8 cellular contexts compared by ENCODE assay signal in the genomic region with DNA sequence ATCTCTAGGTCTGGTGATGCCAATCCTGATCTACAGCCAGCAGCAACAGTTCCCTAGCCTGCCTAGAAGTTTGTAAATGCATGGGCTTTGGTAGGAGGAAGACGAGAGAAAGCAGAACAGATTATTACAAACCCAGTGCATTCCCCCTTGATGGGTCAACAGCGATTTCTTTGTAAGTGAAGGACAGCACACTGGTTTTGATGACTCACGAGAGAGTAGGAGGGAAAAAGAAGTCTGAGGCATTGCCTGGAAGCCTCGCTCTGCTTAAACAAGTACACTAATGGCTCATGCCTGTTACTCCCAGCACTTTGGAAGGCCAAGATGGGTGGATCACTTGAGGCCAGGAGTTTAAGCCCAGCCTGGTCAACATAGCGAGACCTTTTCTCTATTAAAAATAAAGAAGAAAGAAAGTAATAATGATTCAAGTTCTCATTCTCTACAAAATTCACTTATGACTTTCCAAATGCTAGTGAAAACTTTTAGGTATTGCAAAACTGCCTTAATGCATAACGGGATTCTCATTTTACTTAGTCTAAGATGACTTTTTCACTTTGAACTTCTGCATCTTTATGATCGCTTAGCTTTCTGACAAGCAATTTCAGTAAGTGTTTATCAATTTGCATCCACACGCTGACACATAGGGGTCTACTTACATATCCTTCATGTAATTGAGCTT. TPM values are rescaled to one million over a fixed set of nuclear protein-coding genes. Genes with fewer than 3 reads are reported as not detected.
DNase-seq lines count a peak whose midpoint lies in the region; ATAC-seq, FAIRE-seq and TF ChIP-seq lines count a peak whose summit lies in the region.

No MANE protein-coding gene starts in this region.

- intact Hi-C loops in OCI-LY7 (cut with micrococcal nuclease; ENCODE audit: unreplicated experiment): loop anchor here (5.0 kb wide), 2 partner anchors 103 to 232 kb away; a partner anchor contains a TSS
- intact Hi-C loops in esophagus squamous epithelium (cut with DNase I): no loop called here
- intact Hi-C loops in pancreas (cut with DNase I): no loop called here
- intact Hi-C loops in posterior cingulate gyrus (cut with DNase I): loop anchor here (5.0 kb wide), 1 partner anchor 108 kb away; no protein-coding TSS in a partner anchor

- no peaks in the 10 kb centered on the region for H3K27me3 Mint-ChIP-seq in glutamatergic neuron (ENCODE audit: unreplicated experiment)

- POLR2A ChIA-PET in OCI-LY7 (lab: Charles Lee): interaction anchor here (0.6 to 2.4 kb wide), 3 partner anchors 10 to 37 kb away, joined by 3 to 7 read pairs (median 3); no protein-coding TSS in a partner anchor

- CTCF ChIA-PET in OCI-LY7 (lab: Charles Lee; ENCODE audit: unreplicated experiment): no interaction called here

- H2AFZ ChIP-seq in OCI-LY7 (ENCODE audit: low read length): peak overlapping the region; percentile 96

- FAIRE-seq in pancreas (lab: Jason Lieb, UNC): no peak

- no peak overlapping the region for H3K27ac Mint-ChIP-seq in glutamatergic neuron (ENCODE audit: unreplicated experiment)

- H3K27me3 ChIP-seq in DOHH2 (ENCODE audit: control insufficient read depth, low read length) (no peaks in the 10 kb centered on the region), esophagus squamous epithelium (no peaks in the 10 kb centered on the region), pancreas (no peaks in the 10 kb centered on the region)

- no peaks in the 10 kb centered on the region for H3K4me1 Mint-ChIP-seq in glutamatergic neuron (ENCODE audit: low read depth, unreplicated experiment)

- 43 to 44% methylated on average over 8 of the region's 8 CpGs for WGBS in esophagus squamous epithelium, 2 donors
- WGBS in pancreas, 2 donors: 85 to 88% methylated on average over 8 of the region's 8 CpGs

- H3K27ac ChIP-seq in DOHH2 (ENCODE audit: low read depth, low read length) (no peak overlapping the region), OCI-LY7 (ENCODE audit: low read depth, low read length, poor library complexity, severe bottlenecking) (no peak overlapping the region), esophagus squamous epithelium (peak overlapping the region in 3 of 4 donors; percentile 6 to 36 (median 11)), pancreas (no peak overlapping the region)

- no peaks in the 10 kb centered on the region for H3K9me3 Mint-ChIP-seq in glutamatergic neuron (ENCODE audit: unreplicated experiment)

- H4K20me1 ChIP-seq in DOHH2 (ENCODE audit: control insufficient read depth, insufficient read depth, low read depth, low read length) (no peaks in the 10 kb centered on the region), OCI-LY7 (ENCODE audit: insufficient read depth, low read length) (no peaks in the 10 kb centered on the region)

- no peaks in the 10 kb centered on the region for H3K36me3 ChIP-seq in DOHH2 (ENCODE audit: control insufficient read depth, low read length)
- no peaks in the 10 kb centered on the region for H3K36me3 ChIP-seq in OCI-LY7 (ENCODE audit: insufficient read depth, low read length)
- no peaks in the 10 kb centered on the region for H3K36me3 ChIP-seq in esophagus squamous epithelium
- H3K36me3 ChIP-seq in pancreas: no peaks in the 10 kb centered on the region

- TF ChIP-seq CTCF in DOHH2 (IDR thresholded peaks at IDR 0.05; ENCODE audit: low read depth, low read length, poor library complexity, severe bottlenecking) (no peak), OCI-LY7 (conservative IDR thresholded peaks at IDR 0.05; ENCODE audit: low read length) (no peak), esophagus squamous epithelium (IDR thresholded peaks at IDR 0.05) (no peak), pancreas (IDR thresholded peaks at IDR 0.05) (no peak), glutamatergic neuron (IDR thresholded peaks at IDR 0.05; ENCODE audit: partially characterized antibody, unreplicated experiment) (no peak)

- peak overlapping the region; percentile 43 for H3K4me2 ChIP-seq in DOHH2 (ENCODE audit: low read length)
- peak overlapping the region; percentile 38; the same call in 1 of the 2 replicates for H3K4me2 ChIP-seq in OCI-LY7 (ENCODE audit: low read length)

- H3K36me3 Mint-ChIP-seq in glutamatergic neuron (ENCODE audit: unreplicated experiment): no peaks in the 10 kb centered on the region

- no peak for TF ChIP-seq POLR2A in esophagus squamous epithelium (IDR thresholded peaks at IDR 0.05)

- no TSS peak for BruUV-seq in OCI-LY7 (replicated peaks; lab: Mats Ljungman, UMichigan)

- H3K79me2 ChIP-seq in DOHH2 (ENCODE audit: control insufficient read depth, low read length): no peaks in the 10 kb centered on the region
- no peaks in the 10 kb centered on the region for H3K79me2 ChIP-seq in OCI-LY7 (ENCODE audit: insufficient read depth, low read depth, low read length)

- H3K9me3 ChIP-seq in DOHH2 (ENCODE audit: control insufficient read depth, insufficient read depth, low read length) (no peaks in the 10 kb centered on the region), OCI-LY7 (ENCODE audit: low read length) (no peaks in the 10 kb centered on the region), esophagus squamous epithelium (no peaks in the 10 kb centered on the region), pancreas (no peaks in the 10 kb centered on the region)

- H3K9me2 ChIP-seq in DOHH2 (replicated peaks; ENCODE audit: control insufficient read depth, low read length) (no peaks in the 10 kb centered on the region), OCI-LY7 (ENCODE audit: insufficient read depth, low read length) (no peaks in the 10 kb centered on the region)

- H3K4me3 Mint-ChIP-seq in glutamatergic neuron (ENCODE audit: unreplicated experiment): no peak overlapping the region

- H3K4me1 ChIP-seq in DOHH2 (ENCODE audit: control insufficient read depth, low read length) (peaks cover 71% of the 10 kb centered on the region), OCI-LY7 (ENCODE audit: insufficient read depth, low read length, poor library complexity, severe bottlenecking) (peaks cover 50% of the 10 kb centered on the region), esophagus squamous epithelium (peaks cover 0 to 37% (median 10%) of the 10 kb centered on the region in 3 donors), pancreas (peaks cover 0 to 9% (median 0%) of the 10 kb centered on the region in 3 donors)

- DNase-seq in OCI-LY7 (ENCODE audit: low spot score) (no peak), esophagus squamous epithelium (lab: John Stamatoyannopoulos, UW) (no peak), pancreas (no peak), posterior cingulate gyrus (no peak), NCI-H82 (lab: John Stamatoyannopoulos, UW) (no peak), cerebellum (ENCODE audit: low spot score) (no peak), glutamatergic neuron (no peak)

- peak in 3 of 4 donors; percentile 62 to 73 (median 69) for ATAC-seq in pancreas

- peaks cover 2% of the 10 kb centered on the region; the same call in 1 of the 2 replicates for H3F3A ChIP-seq in DOHH2 (ENCODE audit: control insufficient read depth, insufficient read depth)

- peak overlapping the region; percentile 39 for H3K4me3 ChIP-seq in DOHH2 (ENCODE audit: low read length)
- H3K4me3 ChIP-seq in OCI-LY7 (ENCODE audit: low read depth, low read length, poor library complexity, severe bottlenecking): no peak overlapping the region
- H3K4me3 ChIP-seq in esophagus squamous epithelium: no peak overlapping the region
- no peak overlapping the region for H3K4me3 ChIP-seq in pancreas

RNA-seq across cellular contexts. Expression of a gene that starts 47.7 kb away (rescaled TPM):
- total RNA-seq in OCI-LY7 (2014; rRNA removed; shearing (Covaris generic)): 19.2 and 21.1 TPM in 2 replicates
- 21.9 and 23.2 TPM in 2 replicates for total RNA-seq in OCI-LY7 (2022)
- 10 to 100 TPM in 2 of 4 donors, 1 to 10 TPM in 2; 8.4 to 19.1 (median 10.6) TPM for total RNA-seq in esophagus squamous epithelium
- total RNA-seq in pancreas: 1 to 10 TPM; 3.5 to 8.7 (median 7.0) TPM
- polyA plus RNA-seq in pancreas: 10 to 100 TPM in 1 of 2 donors, 1 to 10 TPM in 1; 7.5 to 13.1 TPM
- total RNA-seq in cerebellum: 28.3 TPM
- total RNA-seq in glutamatergic neuron (ENCODE audit: unreplicated experiment): 101 TPM

Comparison
In these comparisons a context has a peak if more than half of its experiments do, and no peak if none do; other contexts are left out.
1. H3K27ac ChIP-seq: peak in esophagus squamous epithelium (3 of 4); none in DOHH2 (single experiment), OCI-LY7 (single experiment) and pancreas (0 of 4).
2. intact Hi-C loops: an anchor here in OCI-LY7 (5.0 kb wide) and posterior cingulate gyrus (5.0 kb wide); none called in esophagus squamous epithelium and pancreas.